7 cellular contexts compared by ENCODE assay signal in the genomic region with DNA sequence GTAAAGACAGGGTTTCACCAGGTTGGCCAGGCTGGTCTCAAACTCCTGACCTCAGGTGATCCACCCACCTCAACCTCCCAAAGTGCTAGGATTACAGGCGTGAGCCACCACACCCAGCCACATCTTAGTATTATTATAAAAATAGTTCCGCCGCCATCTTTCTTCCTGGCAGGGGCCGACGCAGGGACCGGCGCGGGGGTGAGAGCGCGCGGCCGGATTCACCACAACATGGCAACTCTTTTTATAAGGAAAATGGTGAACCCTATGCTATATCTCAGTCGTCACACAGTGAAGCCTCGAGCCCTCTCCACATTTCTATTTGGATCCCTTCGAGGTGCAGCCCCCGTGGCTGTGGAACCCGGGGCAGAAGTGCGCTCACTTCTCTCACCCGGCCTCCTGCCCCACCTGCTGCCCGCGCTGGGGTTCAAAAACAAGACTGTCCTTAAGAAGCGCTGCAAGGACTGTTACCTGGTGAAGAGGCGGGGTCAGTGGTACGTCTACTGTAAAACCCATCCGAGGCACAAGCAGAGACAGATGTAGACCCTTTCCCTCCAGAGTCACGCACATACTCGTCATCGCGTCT. TPM values are rescaled to one million over a fixed set of nuclear protein-coding genes. Genes with fewer than 3 reads are reported as not detected.
DNase-seq lines count a peak whose midpoint lies in the region; ATAC-seq, FAIRE-seq and TF ChIP-seq lines count a peak whose summit lies in the region.
"Not testable (repeated sequence)": the region's sequence is repeated elsewhere in the genome, so short reads cannot be mapped to it uniquely, and the experiment has no call there.

No MANE protein-coding gene starts in this region.

- CTCF ChIA-PET in activated CD4-positive, alpha-beta memory T cell treated with anti-CD3 and anti-CD28 coated beads, Interleukin-2, amount 10 ng/mL, durations not matched to agents 7 days and 5 days (lab: Charles Lee) = not testable (repeated sequence)

- H3F3A ChIP-seq in SU-DHL-6 (ENCODE audit: insufficient read depth) = peaks cover 68% of the 10 kb centered on the region

- peak overlapping the region; percentile 93 for H3K27ac ChIP-seq in SU-DHL-6 (ENCODE audit: low read depth, low read length)
- peak overlapping the region in 1 of 2 donors; percentile 24 for H3K27ac ChIP-seq in testis

- H3K36me3 ChIP-seq in SU-DHL-6 (ENCODE audit: low read length); testis (ENCODE audit: low read depth, missing control alignments): not testable (repeated sequence)

- not testable (repeated sequence) for TF ChIP-seq CTCF in SU-DHL-6 (IDR thresholded peaks at IDR 0.05; ENCODE audit: insufficient read depth, low read length, poor library complexity, severe bottlenecking); progenitor cell of endocrine pancreas (IDR thresholded peaks at IDR 0.05; ENCODE audit: unreplicated experiment); testis (IDR thresholded peaks at IDR 0.05)

- not testable (repeated sequence) for TF ChIP-seq POLR2A in testis (IDR thresholded peaks at IDR 0.05)

- not testable (repeated sequence) for H3K79me2 ChIP-seq in SU-DHL-6 (ENCODE audit: insufficient read depth, low read length)

- H3K9ac ChIP-seq in SU-DHL-6 (ENCODE audit: low read length) = peak overlapping the region; percentile 69

- peak overlapping the region; percentile 25 for H3K27ac Mint-ChIP-seq in activated CD4-positive, alpha-beta memory T cell treated with anti-CD3 and anti-CD28 coated beads, Interleukin-2, amount 10 ng/mL, durations not matched to agents 7 days and 5 days
- peak overlapping the region; percentile 70 for H3K27ac Mint-ChIP-seq in activated naive CD8-positive, alpha-beta T cell treated with anti-CD3 and anti-CD28 coated beads, Interleukin-2, amount 10 ng/mL, durations not matched to agents 7 days and 5 days
- peak overlapping the region; percentile 88 for H3K27ac Mint-ChIP-seq in memory B cell
- H3K27ac Mint-ChIP-seq in progenitor cell of endocrine pancreas = peak overlapping the region; percentile 76

- not testable (repeated sequence) for H3K4me3 Mint-ChIP-seq in activated CD4-positive, alpha-beta memory T cell treated with anti-CD3 and anti-CD28 coated beads, Interleukin-2, amount 10 ng/mL, durations not matched to agents 7 days and 5 days; progenitor cell of endocrine pancreas (ENCODE audit: low read depth)
- peak overlapping the region; percentile 16 for H3K4me3 Mint-ChIP-seq in activated naive CD8-positive, alpha-beta T cell treated with anti-CD3 and anti-CD28 coated beads, Interleukin-2, amount 10 ng/mL, durations not matched to agents 7 days and 5 days
- H3K4me3 Mint-ChIP-seq in memory B cell = peak overlapping the region; percentile 31

- POLR2A ChIA-PET in activated CD4-positive, alpha-beta memory T cell treated with anti-CD3 and anti-CD28 coated beads, Interleukin-2, amount 10 ng/mL, durations not matched to agents 7 days and 5 days (lab: Charles Lee) = not testable (repeated sequence)
- POLR2A ChIA-PET in activated naive CD8-positive, alpha-beta T cell treated with anti-CD3 and anti-CD28 coated beads, Interleukin-2, amount 10 ng/mL, durations not matched to agents 7 days and 5 days (lab: Charles Lee) = interaction anchor here (0.6 to 9.3 kb wide), 2 partner anchors 12 to 33 kb away, joined by 4 to 262 read pairs; a partner anchor contains a TSS

- H3K4me2 ChIP-seq in SU-DHL-6 (ENCODE audit: low read depth, low read length, poor library complexity, severe bottlenecking) = peak overlapping the region; percentile 97

- not testable (repeated sequence) for H3K27me3 Mint-ChIP-seq in activated CD4-positive, alpha-beta memory T cell treated with anti-CD3 and anti-CD28 coated beads, Interleukin-2, amount 10 ng/mL, durations not matched to agents 7 days and 5 days; activated naive CD8-positive, alpha-beta T cell treated with anti-CD3 and anti-CD28 coated beads, Interleukin-2, amount 10 ng/mL, durations not matched to agents 7 days and 5 days; memory B cell; progenitor cell of endocrine pancreas

- peaks cover 41% of the 10 kb centered on the region for H3K4me1 Mint-ChIP-seq in activated CD4-positive, alpha-beta memory T cell treated with anti-CD3 and anti-CD28 coated beads, Interleukin-2, amount 10 ng/mL, durations not matched to agents 7 days and 5 days
- H3K4me1 Mint-ChIP-seq in activated naive CD8-positive, alpha-beta T cell treated with anti-CD3 and anti-CD28 coated beads, Interleukin-2, amount 10 ng/mL, durations not matched to agents 7 days and 5 days = peaks cover 35% of the 10 kb centered on the region
- H3K4me1 Mint-ChIP-seq in memory B cell (peaks cover 22% of the 10 kb centered on the region), progenitor cell of endocrine pancreas (ENCODE audit: low read depth) (peaks cover 16% of the 10 kb centered on the region)

- WGBS in testis, 2 donors = 49 to 79% methylated on average over 29 of the region's 29 CpGs

- not testable (repeated sequence) for ATAC-seq in activated naive CD8-positive, alpha-beta T cell treated with anti-CD3 and anti-CD28 coated beads, Interleukin-2, amount 10 ng/mL, durations not matched to agents 7 days and 5 days (ENCODE audit: low read depth); memory B cell (ENCODE audit: low read depth)

- intact Hi-C loops in testis (cut with DNase I; ENCODE audit: low total_unique reads) = not testable (repeated sequence)

- H3K27me3 ChIP-seq in SU-DHL-6 (ENCODE audit: low read length); testis: not testable (repeated sequence)

- not testable (repeated sequence) for DNase-seq in GM18507 (ENCODE audit: extremely low spot score, insufficient read length, low read depth); activated CD4-positive, alpha-beta memory T cell treated with anti-CD3 and anti-CD28 coated beads, Interleukin-2, amount 10 ng/mL, durations not matched to agents 7 days and 5 days; activated naive CD8-positive, alpha-beta T cell treated with anti-CD3 and anti-CD28 coated beads, Interleukin-2, amount 10 ng/mL, durations not matched to agents 7 days and 5 days; memory B cell (ENCODE audit: low spot score in 2 of 2); progenitor cell of endocrine pancreas (ENCODE audit: low spot score, unreplicated experiment)
- peak; percentile 32 for DNase-seq in testis

- not testable (repeated sequence) for H4K20me1 ChIP-seq in SU-DHL-6 (ENCODE audit: low read depth, low read length)

- H2AFZ ChIP-seq in SU-DHL-6 (ENCODE audit: low read depth, low read length, severe bottlenecking) = peak overlapping the region; percentile 6

- H3K36me3 Mint-ChIP-seq in activated CD4-positive, alpha-beta memory T cell treated with anti-CD3 and anti-CD28 coated beads, Interleukin-2, amount 10 ng/mL, durations not matched to agents 7 days and 5 days (ENCODE audit: low read depth); activated naive CD8-positive, alpha-beta T cell treated with anti-CD3 and anti-CD28 coated beads, Interleukin-2, amount 10 ng/mL, durations not matched to agents 7 days and 5 days; memory B cell; progenitor cell of endocrine pancreas (ENCODE audit: insufficient read depth): not testable (repeated sequence)

- H3K9me3 ChIP-seq in SU-DHL-6 (ENCODE audit: insufficient read depth, low read length); testis: not testable (repeated sequence)

- FAIRE-seq in GM18507 (lab: Jason Lieb, UNC) = peak; percentile 12

- not testable (repeated sequence) for H3K9me3 Mint-ChIP-seq in activated CD4-positive, alpha-beta memory T cell treated with anti-CD3 and anti-CD28 coated beads, Interleukin-2, amount 10 ng/mL, durations not matched to agents 7 days and 5 days; activated naive CD8-positive, alpha-beta T cell treated with anti-CD3 and anti-CD28 coated beads, Interleukin-2, amount 10 ng/mL, durations not matched to agents 7 days and 5 days; memory B cell; progenitor cell of endocrine pancreas (ENCODE audit: low read depth)

- H3K4me1 ChIP-seq in testis = not testable (repeated sequence)

- H3K9me2 ChIP-seq in SU-DHL-6 (replicated peaks; ENCODE audit: insufficient read depth, low read length) = not testable (repeated sequence)

- H3K4me3 ChIP-seq in SU-DHL-6 (ENCODE audit: insufficient read depth, low read length, poor library complexity, severe bottlenecking) = not testable (repeated sequence)
- H3K4me3 ChIP-seq in testis = peak overlapping the region; percentile 37 to 48

RNA-seq across cellular contexts. Expression of a gene that starts 15.1 kb away (rescaled TPM):
- 100 to 1,000 TPM; 475 to 483 TPM for total RNA-seq in activated CD4-positive, alpha-beta memory T cell treated with anti-CD3 and anti-CD28 coated beads, Interleukin-2, amount 10 ng/mL, durations not matched to agents 7 days and 5 days
- 100 to 1,000 TPM; 459 to 467 TPM for total RNA-seq in activated naive CD8-positive, alpha-beta T cell treated with anti-CD3 and anti-CD28 coated beads, Interleukin-2, amount 10 ng/mL, durations not matched to agents 7 days and 5 days
- total RNA-seq in progenitor cell of endocrine pancreas (295 and 305 TPM in 2 replicates), testis (100 to 1,000 TPM; 144 to 200 TPM)
- 270 TPM for polyA plus RNA-seq in testis (ENCODE audit: insufficient read depth, low read depth, low replicate concordance)

Comparison
In these comparisons a context has a peak if more than half of its experiments do, and no peak if none do; other contexts are left out.
1. H3K27ac Mint-ChIP-seq: peak in every context shown above with its lines; median percentile 88 in memory B cell; 76 in progenitor cell of endocrine pancreas; 70 in activated naive CD8-positive, alpha-beta T cell treated with anti-CD3 and anti-CD28 coated beads, Interleukin-2, amount 10 ng/mL, durations not matched to agents 7 days and 5 days; 25 in activated CD4-positive, alpha-beta memory T cell treated with anti-CD3 and anti-CD28 coated beads, Interleukin-2, amount 10 ng/mL, durations not matched to agents 7 days and 5 days.